1 cellular context compared by ENCODE assay signal in genomic region chr1:241847540-241847795, GRCh38.
TF ChIP-seq lines count a peak whose summit lies in the region.

No MANE protein-coding gene starts in this region.

TF ChIP-seq in SK-N-SH treated with all-trans-retinoic acid at 6 μM for 48 hours, 23 proteins besides CTCF, POLR2A, EP300 and RAD21 (continued from another document):
- TF ChIP-seq, protein P1, sequence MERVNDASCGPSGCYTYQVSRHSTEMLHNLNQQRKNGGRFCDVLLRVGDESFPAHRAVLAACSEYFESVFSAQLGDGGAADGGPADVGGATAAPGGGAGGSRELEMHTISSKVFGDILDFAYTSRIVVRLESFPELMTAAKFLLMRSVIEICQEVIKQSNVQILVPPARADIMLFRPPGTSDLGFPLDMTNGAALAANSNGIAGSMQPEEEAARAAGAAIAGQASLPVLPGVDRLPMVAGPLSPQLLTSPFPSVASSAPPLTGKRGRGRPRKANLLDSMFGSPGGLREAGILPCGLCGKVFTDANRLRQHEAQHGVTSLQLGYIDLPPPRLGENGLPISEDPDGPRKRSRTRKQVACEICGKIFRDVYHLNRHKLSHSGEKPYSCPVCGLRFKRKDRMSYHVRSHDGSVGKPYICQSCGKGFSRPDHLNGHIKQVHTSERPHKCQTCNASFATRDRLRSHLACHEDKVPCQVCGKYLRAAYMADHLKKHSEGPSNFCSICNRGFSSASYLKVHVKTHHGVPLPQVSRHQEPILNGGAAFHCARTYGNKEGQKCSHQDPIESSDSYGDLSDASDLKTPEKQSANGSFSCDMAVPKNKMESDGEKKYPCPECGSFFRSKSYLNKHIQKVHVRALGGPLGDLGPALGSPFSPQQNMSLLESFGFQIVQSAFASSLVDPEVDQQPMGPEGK (CRISPR knock-in tag; IDR thresholded peaks at IDR 0.05; ENCODE audit: borderline replicate concordance): no peak
- TF ChIP-seq ZNF8 (CRISPR knock-in tag; IDR thresholded peaks at IDR 0.05) (no peak), TCF4 (CRISPR knock-in tag; IDR thresholded peaks at IDR 0.05; ENCODE audit: borderline replicate concordance) (no peak), RARB (CRISPR knock-in tag; IDR thresholded peaks at IDR 0.05) (no peak), SNAI2 (CRISPR knock-in tag; IDR thresholded peaks at IDR 0.05) (no peak)
